1 cellular context compared by ENCODE assay signal in the genomic region with DNA sequence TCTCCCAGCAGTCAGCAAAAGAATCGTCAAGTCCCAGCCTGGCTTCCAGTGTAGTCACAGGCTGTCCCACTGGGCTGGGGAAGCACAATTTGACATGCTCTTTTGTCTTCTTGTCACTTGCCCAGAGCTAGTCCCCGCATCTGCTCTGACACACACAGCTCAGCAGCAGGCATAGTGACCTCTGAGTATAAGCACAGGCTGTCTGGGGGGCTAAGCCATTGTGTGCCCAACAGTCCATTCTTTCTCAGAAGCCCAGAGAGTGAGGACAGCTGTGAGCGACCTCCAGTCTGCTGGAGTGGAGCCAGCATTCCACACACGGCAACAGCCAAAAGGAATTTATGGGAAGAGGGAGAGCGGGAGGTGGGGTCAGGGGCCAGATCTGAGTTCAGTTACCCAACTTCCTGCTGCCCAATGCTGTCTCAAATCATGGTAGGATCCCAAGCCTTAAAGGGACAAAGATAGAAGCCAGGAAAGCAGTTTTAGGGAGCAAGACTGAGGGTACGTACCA.
A peak's percentile ranks its signal among the peaks of the same experiment; 100 is the strongest.
TF ChIP-seq lines count a peak whose summit lies in the region.

No MANE protein-coding gene starts in this region.

TF ChIP-seq in HepG2, 621 proteins besides CTCF, POLR2A, EP300 and RAD21 (continued from another document and continues in another):
- TF ChIP-seq, protein P1, sequence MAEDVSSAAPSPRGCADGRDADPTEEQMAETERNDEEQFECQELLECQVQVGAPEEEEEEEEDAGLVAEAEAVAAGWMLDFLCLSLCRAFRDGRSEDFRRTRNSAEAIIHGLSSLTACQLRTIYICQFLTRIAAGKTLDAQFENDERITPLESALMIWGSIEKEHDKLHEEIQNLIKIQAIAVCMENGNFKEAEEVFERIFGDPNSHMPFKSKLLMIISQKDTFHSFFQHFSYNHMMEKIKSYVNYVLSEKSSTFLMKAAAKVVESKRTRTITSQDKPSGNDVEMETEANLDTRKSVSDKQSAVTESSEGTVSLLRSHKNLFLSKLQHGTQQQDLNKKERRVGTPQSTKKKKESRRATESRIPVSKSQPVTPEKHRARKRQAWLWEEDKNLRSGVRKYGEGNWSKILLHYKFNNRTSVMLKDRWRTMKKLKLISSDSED (CRISPR knock-in tag; IDR thresholded peaks at IDR 0.05): no peak
- TF ChIP-seq ZSCAN31 (CRISPR knock-in tag; IDR thresholded peaks at IDR 0.05; ENCODE audit: low read depth): no peak
- no peak for TF ChIP-seq PTBP1 (IDR thresholded peaks at IDR 0.05; ENCODE audit: low read depth, low read length, poor library complexity, severe bottlenecking)
- peak; percentile 32; the same call in 1 of the 2 replicates for TF ChIP-seq ZNF839 (CRISPR knock-in tag; IDR thresholded peaks at IDR 0.05; ENCODE audit: borderline replicate concordance)
- TF ChIP-seq, protein P2, sequence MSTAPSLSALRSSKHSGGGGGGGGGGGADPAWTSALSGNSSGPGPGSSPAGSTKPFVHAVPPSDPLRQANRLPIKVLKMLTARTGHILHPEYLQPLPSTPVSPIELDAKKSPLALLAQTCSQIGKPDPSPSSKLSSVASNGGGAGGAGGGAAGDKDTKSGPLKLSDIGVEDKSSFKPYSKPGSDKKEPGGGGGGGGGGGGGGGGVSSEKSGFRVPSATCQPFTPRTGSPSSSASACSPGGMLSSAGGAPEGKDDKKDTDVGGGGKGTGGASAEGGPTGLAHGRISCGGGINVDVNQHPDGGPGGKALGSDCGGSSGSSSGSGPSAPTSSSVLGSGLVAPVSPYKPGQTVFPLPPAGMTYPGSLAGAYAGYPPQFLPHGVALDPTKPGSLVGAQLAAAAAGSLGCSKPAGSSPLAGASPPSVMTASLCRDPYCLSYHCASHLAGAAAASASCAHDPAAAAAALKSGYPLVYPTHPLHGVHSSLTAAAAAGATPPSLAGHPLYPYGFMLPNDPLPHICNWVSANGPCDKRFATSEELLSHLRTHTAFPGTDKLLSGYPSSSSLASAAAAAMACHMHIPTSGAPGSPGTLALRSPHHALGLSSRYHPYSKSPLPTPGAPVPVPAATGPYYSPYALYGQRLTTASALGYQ (CRISPR knock-in tag; IDR thresholded peaks at IDR 0.05): no peak
- TF ChIP-seq, protein P3, sequence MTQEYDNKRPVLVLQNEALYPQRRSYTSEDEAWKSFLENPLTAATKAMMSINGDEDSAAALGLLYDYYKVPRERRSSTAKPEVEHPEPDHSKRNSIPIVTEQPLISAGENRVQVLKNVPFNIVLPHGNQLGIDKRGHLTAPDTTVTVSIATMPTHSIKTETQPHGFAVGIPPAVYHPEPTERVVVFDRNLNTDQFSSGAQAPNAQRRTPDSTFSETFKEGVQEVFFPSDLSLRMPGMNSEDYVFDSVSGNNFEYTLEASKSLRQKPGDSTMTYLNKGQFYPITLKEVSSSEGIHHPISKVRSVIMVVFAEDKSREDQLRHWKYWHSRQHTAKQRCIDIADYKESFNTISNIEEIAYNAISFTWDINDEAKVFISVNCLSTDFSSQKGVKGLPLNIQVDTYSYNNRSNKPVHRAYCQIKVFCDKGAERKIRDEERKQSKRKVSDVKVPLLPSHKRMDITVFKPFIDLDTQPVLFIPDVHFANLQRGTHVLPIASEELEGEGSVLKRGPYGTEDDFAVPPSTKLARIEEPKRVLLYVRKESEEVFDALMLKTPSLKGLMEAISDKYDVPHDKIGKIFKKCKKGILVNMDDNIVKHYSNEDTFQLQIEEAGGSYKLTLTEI (CRISPR knock-in tag; conservative IDR thresholded peaks at IDR 0.05): no peak
- no peak for TF ChIP-seq ZNF441 (CRISPR knock-in tag; IDR thresholded peaks at IDR 0.05; ENCODE audit: borderline replicate concordance)
- no peak for TF ChIP-seq NRL (CRISPR knock-in tag; IDR thresholded peaks at IDR 0.05; ENCODE audit: borderline replicate concordance)
- TF ChIP-seq ELF4 (CRISPR knock-in tag; IDR thresholded peaks at IDR 0.05; ENCODE audit: borderline replicate concordance): no peak
- peak; percentile 52; the same call in 1 of the 2 replicates for TF ChIP-seq MXD4 (CRISPR knock-in tag; IDR thresholded peaks at IDR 0.05)
- no peak for TF ChIP-seq MAZ (IDR thresholded peaks at IDR 0.05; ENCODE audit: borderline replicate concordance, low read depth, low read length)
- TF ChIP-seq MAZ (CRISPR knock-in tag; IDR thresholded peaks at IDR 0.05; ENCODE audit: low read depth): no peak
- TF ChIP-seq, protein P4, sequence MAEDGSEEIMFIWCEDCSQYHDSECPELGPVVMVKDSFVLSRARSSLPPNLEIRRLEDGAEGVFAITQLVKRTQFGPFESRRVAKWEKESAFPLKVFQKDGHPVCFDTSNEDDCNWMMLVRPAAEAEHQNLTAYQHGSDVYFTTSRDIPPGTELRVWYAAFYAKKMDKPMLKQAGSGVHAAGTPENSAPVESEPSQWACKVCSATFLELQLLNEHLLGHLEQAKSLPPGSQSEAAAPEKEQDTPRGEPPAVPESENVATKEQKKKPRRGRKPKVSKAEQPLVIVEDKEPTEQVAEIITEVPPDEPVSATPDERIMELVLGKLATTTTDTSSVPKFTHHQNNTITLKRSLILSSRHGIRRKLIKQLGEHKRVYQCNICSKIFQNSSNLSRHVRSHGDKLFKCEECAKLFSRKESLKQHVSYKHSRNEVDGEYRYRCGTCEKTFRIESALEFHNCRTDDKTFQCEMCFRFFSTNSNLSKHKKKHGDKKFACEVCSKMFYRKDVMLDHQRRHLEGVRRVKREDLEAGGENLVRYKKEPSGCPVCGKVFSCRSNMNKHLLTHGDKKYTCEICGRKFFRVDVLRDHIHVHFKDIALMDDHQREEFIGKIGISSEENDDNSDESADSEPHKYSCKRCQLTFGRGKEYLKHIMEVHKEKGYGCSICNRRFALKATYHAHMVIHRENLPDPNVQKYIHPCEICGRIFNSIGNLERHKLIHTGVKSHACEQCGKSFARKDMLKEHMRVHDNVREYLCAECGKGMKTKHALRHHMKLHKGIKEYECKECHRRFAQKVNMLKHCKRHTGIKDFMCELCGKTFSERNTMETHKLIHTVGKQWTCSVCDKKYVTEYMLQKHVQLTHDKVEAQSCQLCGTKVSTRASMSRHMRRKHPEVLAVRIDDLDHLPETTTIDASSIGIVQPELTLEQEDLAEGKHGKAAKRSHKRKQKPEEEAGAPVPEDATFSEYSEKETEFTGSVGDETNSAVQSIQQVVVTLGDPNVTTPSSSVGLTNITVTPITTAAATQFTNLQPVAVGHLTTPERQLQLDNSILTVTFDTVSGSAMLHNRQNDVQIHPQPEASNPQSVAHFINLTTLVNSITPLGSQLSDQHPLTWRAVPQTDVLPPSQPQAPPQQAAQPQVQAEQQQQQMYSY (CRISPR knock-in tag; IDR thresholded peaks at IDR 0.05): no peak
- TF ChIP-seq PAF1 (CRISPR knock-in tag; IDR thresholded peaks at IDR 0.05): no peak
- TF ChIP-seq SAFB2 (CRISPR knock-in tag; IDR thresholded peaks at IDR 0.05; ENCODE audit: borderline replicate concordance, low read depth): no peak
- peak; percentile 62; the same call in 1 of the 2 replicates for TF ChIP-seq RXRB (CRISPR knock-in tag; IDR thresholded peaks at IDR 0.05; ENCODE audit: borderline replicate concordance)
- 0 out of 2 replicates have a peak, but pooled peaks have one; percentile 34 for TF ChIP-seq NFIC (IDR thresholded peaks at IDR 0.05; ENCODE audit: low read length)
- TF ChIP-seq ELF1 (CRISPR knock-in tag; IDR thresholded peaks at IDR 0.05): peak; percentile 24; the same call in 1 of the 2 replicates
- TF ChIP-seq ZNF350 (CRISPR knock-in tag; IDR thresholded peaks at IDR 0.05; ENCODE audit: borderline replicate concordance, low read depth): peak; percentile 32; the same call in 1 of the 2 replicates
- no peak for TF ChIP-seq SRSF4 (IDR thresholded peaks at IDR 0.05; ENCODE audit: low read depth, low read length, poor library complexity, severe bottlenecking)
- TF ChIP-seq ZBTB8A (CRISPR knock-in tag; IDR thresholded peaks at IDR 0.05; ENCODE audit: borderline replicate concordance, low read depth): no peak
- TF ChIP-seq, protein P5, sequence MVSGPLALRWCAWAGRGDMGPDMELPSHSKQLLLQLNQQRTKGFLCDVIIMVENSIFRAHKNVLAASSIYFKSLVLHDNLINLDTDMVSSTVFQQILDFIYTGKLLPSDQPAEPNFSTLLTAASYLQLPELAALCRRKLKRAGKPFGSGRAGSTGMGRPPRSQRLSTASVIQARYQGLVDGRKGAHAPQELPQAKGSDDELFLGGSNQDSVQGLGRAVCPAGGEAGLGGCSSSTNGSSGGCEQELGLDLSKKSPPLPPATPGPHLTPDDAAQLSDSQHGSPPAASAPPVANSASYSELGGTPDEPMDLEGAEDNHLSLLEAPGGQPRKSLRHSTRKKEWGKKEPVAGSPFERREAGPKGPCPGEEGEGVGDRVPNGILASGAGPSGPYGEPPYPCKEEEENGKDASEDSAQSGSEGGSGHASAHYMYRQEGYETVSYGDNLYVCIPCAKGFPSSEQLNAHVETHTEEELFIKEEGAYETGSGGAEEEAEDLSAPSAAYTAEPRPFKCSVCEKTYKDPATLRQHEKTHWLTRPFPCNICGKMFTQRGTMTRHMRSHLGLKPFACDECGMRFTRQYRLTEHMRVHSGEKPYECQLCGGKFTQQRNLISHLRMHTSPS (CRISPR knock-in tag; IDR thresholded peaks at IDR 0.05; ENCODE audit: low read depth): no peak
- TF ChIP-seq ZSCAN22 (CRISPR knock-in tag; IDR thresholded peaks at IDR 0.05): no peak
- TF ChIP-seq ZNF326 (CRISPR knock-in tag; IDR thresholded peaks at IDR 0.05; ENCODE audit: borderline replicate concordance): no peak
- TF ChIP-seq ERF (CRISPR knock-in tag; IDR thresholded peaks at IDR 0.05): no peak
- TF ChIP-seq, protein P6, sequence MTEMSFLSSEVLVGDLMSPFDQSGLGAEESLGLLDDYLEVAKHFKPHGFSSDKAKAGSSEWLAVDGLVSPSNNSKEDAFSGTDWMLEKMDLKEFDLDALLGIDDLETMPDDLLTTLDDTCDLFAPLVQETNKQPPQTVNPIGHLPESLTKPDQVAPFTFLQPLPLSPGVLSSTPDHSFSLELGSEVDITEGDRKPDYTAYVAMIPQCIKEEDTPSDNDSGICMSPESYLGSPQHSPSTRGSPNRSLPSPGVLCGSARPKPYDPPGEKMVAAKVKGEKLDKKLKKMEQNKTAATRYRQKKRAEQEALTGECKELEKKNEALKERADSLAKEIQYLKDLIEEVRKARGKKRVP (CRISPR knock-in tag; IDR thresholded peaks at IDR 0.05): no peak
- TF ChIP-seq MAFK (conservative IDR thresholded peaks at IDR 0.05 in 1 of 2, IDR thresholded peaks at IDR 0.05 in 1 of 2; ENCODE audit: low read length in 2 of 2): no peak
- no peak for TF ChIP-seq ZNF264 (CRISPR knock-in tag; IDR thresholded peaks at IDR 0.05)
- no peak for TF ChIP-seq ZNF224 (CRISPR knock-in tag; IDR thresholded peaks at IDR 0.05)
- TF ChIP-seq, protein P7, sequence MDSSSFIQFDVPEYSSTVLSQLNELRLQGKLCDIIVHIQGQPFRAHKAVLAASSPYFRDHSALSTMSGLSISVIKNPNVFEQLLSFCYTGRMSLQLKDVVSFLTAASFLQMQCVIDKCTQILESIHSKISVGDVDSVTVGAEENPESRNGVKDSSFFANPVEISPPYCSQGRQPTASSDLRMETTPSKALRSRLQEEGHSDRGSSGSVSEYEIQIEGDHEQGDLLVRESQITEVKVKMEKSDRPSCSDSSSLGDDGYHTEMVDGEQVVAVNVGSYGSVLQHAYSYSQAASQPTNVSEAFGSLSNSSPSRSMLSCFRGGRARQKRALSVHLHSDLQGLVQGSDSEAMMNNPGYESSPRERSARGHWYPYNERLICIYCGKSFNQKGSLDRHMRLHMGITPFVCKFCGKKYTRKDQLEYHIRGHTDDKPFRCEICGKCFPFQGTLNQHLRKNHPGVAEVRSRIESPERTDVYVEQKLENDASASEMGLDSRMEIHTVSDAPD (CRISPR knock-in tag; IDR thresholded peaks at IDR 0.05): no peak
- TF ChIP-seq FOXA1 (IDR thresholded peaks at IDR 0.05): no peak
- TF ChIP-seq FOXA1 (CRISPR knock-in tag; IDR thresholded peaks at IDR 0.05): peak; percentile 27; the same call in 1 of the 2 replicates
- TF ChIP-seq ZFAT (CRISPR knock-in tag; conservative IDR thresholded peaks at IDR 0.05): no peak
- TF ChIP-seq, protein P8, sequence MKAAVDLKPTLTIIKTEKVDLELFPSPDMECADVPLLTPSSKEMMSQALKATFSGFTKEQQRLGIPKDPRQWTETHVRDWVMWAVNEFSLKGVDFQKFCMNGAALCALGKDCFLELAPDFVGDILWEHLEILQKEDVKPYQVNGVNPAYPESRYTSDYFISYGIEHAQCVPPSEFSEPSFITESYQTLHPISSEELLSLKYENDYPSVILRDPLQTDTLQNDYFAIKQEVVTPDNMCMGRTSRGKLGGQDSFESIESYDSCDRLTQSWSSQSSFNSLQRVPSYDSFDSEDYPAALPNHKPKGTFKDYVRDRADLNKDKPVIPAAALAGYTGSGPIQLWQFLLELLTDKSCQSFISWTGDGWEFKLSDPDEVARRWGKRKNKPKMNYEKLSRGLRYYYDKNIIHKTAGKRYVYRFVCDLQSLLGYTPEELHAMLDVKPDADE (CRISPR knock-in tag; IDR thresholded peaks at IDR 0.05): no peak
- no peak for TF ChIP-seq ZBTB3 (CRISPR knock-in tag; IDR thresholded peaks at IDR 0.05; ENCODE audit: borderline replicate concordance, low read depth)
- TF ChIP-seq ZNF672 (CRISPR knock-in tag; IDR thresholded peaks at IDR 0.05): no peak
- 0 out of 2 replicates have a peak, but pooled peaks have one; percentile 37 for TF ChIP-seq KDM5B (CRISPR knock-in tag; IDR thresholded peaks at IDR 0.05; ENCODE audit: borderline replicate concordance)
- no peak for TF ChIP-seq ZNF747 (CRISPR knock-in tag; IDR thresholded peaks at IDR 0.05; ENCODE audit: borderline replicate concordance)
- TF ChIP-seq ZNF383 (CRISPR knock-in tag; IDR thresholded peaks at IDR 0.05; ENCODE audit: borderline replicate concordance): no peak
- no peak for TF ChIP-seq GATAD1 (CRISPR knock-in tag; IDR thresholded peaks at IDR 0.05)
- TF ChIP-seq ZNF614 (CRISPR knock-in tag; IDR thresholded peaks at IDR 0.05; ENCODE audit: borderline replicate concordance): peak; percentile 73; the same call in 1 of the 2 replicates
- TF ChIP-seq ZNF263 (CRISPR knock-in tag; IDR thresholded peaks at IDR 0.05): peak; percentile 98
- TF ChIP-seq ISX (CRISPR knock-in tag; conservative IDR thresholded peaks at IDR 0.05): no peak
- TF ChIP-seq, protein P9, sequence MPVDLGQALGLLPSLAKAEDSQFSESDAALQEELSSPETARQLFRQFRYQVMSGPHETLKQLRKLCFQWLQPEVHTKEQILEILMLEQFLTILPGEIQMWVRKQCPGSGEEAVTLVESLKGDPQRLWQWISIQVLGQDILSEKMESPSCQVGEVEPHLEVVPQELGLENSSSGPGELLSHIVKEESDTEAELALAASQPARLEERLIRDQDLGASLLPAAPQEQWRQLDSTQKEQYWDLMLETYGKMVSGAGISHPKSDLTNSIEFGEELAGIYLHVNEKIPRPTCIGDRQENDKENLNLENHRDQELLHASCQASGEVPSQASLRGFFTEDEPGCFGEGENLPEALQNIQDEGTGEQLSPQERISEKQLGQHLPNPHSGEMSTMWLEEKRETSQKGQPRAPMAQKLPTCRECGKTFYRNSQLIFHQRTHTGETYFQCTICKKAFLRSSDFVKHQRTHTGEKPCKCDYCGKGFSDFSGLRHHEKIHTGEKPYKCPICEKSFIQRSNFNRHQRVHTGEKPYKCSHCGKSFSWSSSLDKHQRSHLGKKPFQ (CRISPR knock-in tag; IDR thresholded peaks at IDR 0.05; ENCODE audit: insufficient replicate concordance): no peak
- TF ChIP-seq, protein P10, sequence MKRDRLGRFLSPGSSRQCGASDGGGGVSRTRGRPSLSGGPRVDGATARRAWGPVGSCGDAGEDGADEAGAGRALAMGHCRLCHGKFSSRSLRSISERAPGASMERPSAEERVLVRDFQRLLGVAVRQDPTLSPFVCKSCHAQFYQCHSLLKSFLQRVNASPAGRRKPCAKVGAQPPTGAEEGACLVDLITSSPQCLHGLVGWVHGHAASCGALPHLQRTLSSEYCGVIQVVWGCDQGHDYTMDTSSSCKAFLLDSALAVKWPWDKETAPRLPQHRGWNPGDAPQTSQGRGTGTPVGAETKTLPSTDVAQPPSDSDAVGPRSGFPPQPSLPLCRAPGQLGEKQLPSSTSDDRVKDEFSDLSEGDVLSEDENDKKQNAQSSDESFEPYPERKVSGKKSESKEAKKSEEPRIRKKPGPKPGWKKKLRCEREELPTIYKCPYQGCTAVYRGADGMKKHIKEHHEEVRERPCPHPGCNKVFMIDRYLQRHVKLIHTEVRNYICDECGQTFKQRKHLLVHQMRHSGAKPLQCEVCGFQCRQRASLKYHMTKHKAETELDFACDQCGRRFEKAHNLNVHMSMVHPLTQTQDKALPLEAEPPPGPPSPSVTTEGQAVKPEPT (CRISPR knock-in tag; IDR thresholded peaks at IDR 0.05; ENCODE audit: low read depth): no peak
